In genomic region chr1:162305969-162306368, GRCh38 we compare ENCODE assay signal across 14 cellular contexts.
A peak's percentile ranks its signal among the peaks of the same experiment; 100 is the strongest.
DNase-seq lines count a peak whose midpoint lies in the region; ATAC-seq, FAIRE-seq and TF ChIP-seq lines count a peak whose summit lies in the region.
"Had no signal": no experiment of that assay in that cellular context is flagged by ENCODE, and none has a peak within 500 bp of the region (broad histone marks: within the 10 kb centered on the region; RNA-seq: fewer than 3 reads in every experiment).

No MANE protein-coding gene starts in this region.

- 8 to 69% (median 42%) methylated on average over 1 of the region's 1 CpG for WGBS in small intestine, 3 donors

- H3K4me2 ChIP-seq in OCI-LY7 (ENCODE audit: low read length): no peak overlapping the region
- H3K4me2 ChIP-seq: SK-N-SH had no signal

- H3K4me1 ChIP-seq in small intestine (ENCODE audit: control insufficient read depth in 2 of 2, insufficient read depth in 1 of 2, low read depth in 1 of 2, low read length in 1 of 2) (peaks cover 0 to 4% of the 10 kb centered on the region in 2 donors), OCI-LY7 (ENCODE audit: insufficient read depth, low read length, poor library complexity, severe bottlenecking) (no peaks in the 10 kb centered on the region), HAP-1 (no peaks in the 10 kb centered on the region)

- no peak for ATAC-seq in GM19452 (IDR thresholded peaks at IDR 0.05; ENCODE audit: unreplicated experiment)

- DNase-seq in NK-92 treated with Interleukin-12 subunit alpha and Interleukin-12 subunit beta, amount 100 ng/mL, for 24 hours (lab: John Stamatoyannopoulos, UW): peak; percentile 20
- DNase-seq in NK-92 (lab: John Stamatoyannopoulos, UW; ENCODE audit: unreplicated experiment) (no peak), RWPE1 (ENCODE audit: low spot score) (peak; percentile 17), glomerular endothelial cell (ENCODE audit: extremely low read depth, low read depth, low spot score) (peak; percentile 45), small intestine (peak; percentile 86), OCI-LY7 (ENCODE audit: low spot score) (no peak), HAP-1 (ENCODE audit: low spot score in 2 of 2) (no peak)
- DNase-seq: activated naive CD4-positive, alpha-beta T cell treated with anti-CD3 and anti-CD28 coated beads for 36 hours; CD4-positive, alpha-beta memory T cell; SK-N-SH had no signal

- POLR2A ChIA-PET in RWPE1 (lab: Yijun Ruan, JAX; ENCODE audit: low non-redundant PET) (no interaction called here), OCI-LY7 (lab: Charles Lee) (no interaction called here)

- H3K27me3 ChIP-seq in small intestine (ENCODE audit: control insufficient read depth in 2 of 2, insufficient read depth in 2 of 2, low read length in 2 of 2): peaks cover 0 to 2% of the 10 kb centered on the region in 2 donors
- peaks cover 3% of the 10 kb centered on the region; the same call in 1 of the 2 replicates for H3K27me3 ChIP-seq in HAP-1 (ENCODE audit: low read depth)

- no peak overlapping the region for H2AFZ ChIP-seq in OCI-LY7 (ENCODE audit: low read length)

- no peak overlapping the region for H3K27ac ChIP-seq in RWPE1
- H3K27ac ChIP-seq in small intestine (ENCODE audit: low read depth in 1 of 2, low read length in 1 of 2): peak overlapping the region in 1 of 2 donors; percentile 53
- H3K27ac ChIP-seq in OCI-LY7 (ENCODE audit: low read depth, low read length, poor library complexity, severe bottlenecking): no peak overlapping the region
- H3K27ac ChIP-seq: 22Rv1, thoracic aorta, VCaP had no signal

- no peak for FAIRE-seq in small intestine (lab: Jason Lieb, UNC)

- H3K9me2 ChIP-seq in OCI-LY7 (ENCODE audit: insufficient read depth, low read length): no peaks in the 10 kb centered on the region
- H3K9me2 ChIP-seq: SK-N-SH had no signal

- peaks cover 0 to 2% of the 10 kb centered on the region in 2 donors for H3K36me3 ChIP-seq in small intestine (ENCODE audit: control insufficient read depth in 2 of 2, insufficient read depth in 2 of 2, low read length in 2 of 2)
- no peaks in the 10 kb centered on the region for H3K36me3 ChIP-seq in OCI-LY7 (ENCODE audit: insufficient read depth, low read length)
- H3K36me3 ChIP-seq in HAP-1 (replicated peaks): no peaks in the 10 kb centered on the region
- H3K36me3 ChIP-seq: thoracic aorta had no signal

- no peaks in the 10 kb centered on the region for H4K20me1 ChIP-seq in OCI-LY7 (ENCODE audit: insufficient read depth, low read length)

- no peaks in the 10 kb centered on the region for H3K79me2 ChIP-seq in OCI-LY7 (ENCODE audit: insufficient read depth, low read depth, low read length)

- TF ChIP-seq CTCF in RWPE1 (conservative IDR thresholded peaks at IDR 0.05; ENCODE audit: low read depth) (no peak), OCI-LY7 (conservative IDR thresholded peaks at IDR 0.05; ENCODE audit: low read length) (no peak)

- CTCF ChIA-PET in RWPE1 (lab: Yijun Ruan, JAX): no interaction called here
- CTCF ChIA-PET in OCI-LY7 (lab: Charles Lee; ENCODE audit: unreplicated experiment): no interaction called here

- intact Hi-C loops in OCI-LY7 (cut with micrococcal nuclease; ENCODE audit: unreplicated experiment): no loop called here

- in situ Hi-C loops in HAP-1 (cut with MboI; ENCODE audit: low sequenced_read_pairs): no loop called here

- H3K4me3 ChIP-seq in small intestine (ENCODE audit: low read depth in 1 of 2, low read length in 2 of 2) (no peak overlapping the region), OCI-LY7 (ENCODE audit: low read depth, low read length, poor library complexity, severe bottlenecking) (no peak overlapping the region), HAP-1 (no peak overlapping the region)
- H3K4me3 ChIP-seq: thoracic aorta had no signal

- no TSS peak for BruUV-seq in OCI-LY7 (replicated peaks; lab: Mats Ljungman, UMichigan)

- H3K9me3 ChIP-seq in small intestine (ENCODE audit: control insufficient read depth, low read depth) (no peaks in the 10 kb centered on the region), OCI-LY7 (ENCODE audit: low read length) (no peaks in the 10 kb centered on the region), HAP-1 (no peaks in the 10 kb centered on the region)
- H3K9me3 ChIP-seq: SK-N-SH had no signal

Comparison
In these comparisons a context has a peak if more than half of its experiments do, and no peak if none do; other contexts are left out.
1. DNase-seq: peak in NK-92 treated with Interleukin-12 subunit alpha and Interleukin-12 subunit beta, amount 100 ng/mL, for 24 hours (single experiment), RWPE1 (single experiment), glomerular endothelial cell (single experiment) and small intestine (single experiment); none in NK-92 (single experiment), OCI-LY7 (single experiment) and HAP-1 (0 of 2).